In genomic region chr7:65621556-65622201, GRCh38 we compare ENCODE assay signal across 8 cellular contexts.
A peak's percentile ranks its signal among the peaks of the same experiment; 100 is the strongest.
DNase-seq lines count a peak whose midpoint lies in the region; ATAC-seq and TF ChIP-seq lines count a peak whose summit lies in the region.
"Not testable (repeated sequence)": the region's sequence is repeated elsewhere in the genome, so short reads cannot be mapped to it uniquely, and the experiment has no call there.

No MANE protein-coding gene starts in this region.

- TF ChIP-seq EP300 in ovary (IDR thresholded peaks at IDR 0.05) = not testable (repeated sequence)

- not testable (repeated sequence) for H3K4me3 Mint-ChIP-seq in activated CD4-positive, alpha-beta T cell treated with anti-CD3 and anti-CD28 coated beads for 36 hours; brain; type B pancreatic cell

- ATAC-seq in HG02885 (IDR thresholded peaks at IDR 0.05; ENCODE audit: poor library complexity, unreplicated experiment) = peak; percentile 63
- ATAC-seq in activated CD4-positive, alpha-beta T cell treated with anti-CD3 and anti-CD28 coated beads for 36 hours; left cardiac atrium: not testable (repeated sequence)

- H3K9me3 Mint-ChIP-seq in activated CD4-positive, alpha-beta T cell treated with anti-CD3 and anti-CD28 coated beads for 36 hours (ENCODE audit: low read depth); brain; type B pancreatic cell: not testable (repeated sequence)

- TF ChIP-seq CTCF in brain (conservative IDR thresholded peaks at IDR 0.05) (peak; percentile 45 to 68), type B pancreatic cell (conservative IDR thresholded peaks at IDR 0.05) (peak; percentile 80)
- not testable (repeated sequence) for TF ChIP-seq CTCF in ovary (IDR thresholded peaks at IDR 0.05)

- not testable (repeated sequence) for H3K27ac Mint-ChIP-seq in activated CD4-positive, alpha-beta T cell treated with anti-CD3 and anti-CD28 coated beads for 36 hours; brain; type B pancreatic cell

- not testable (repeated sequence) for TF ChIP-seq POLR2A in ovary (IDR thresholded peaks at IDR 0.05)

- not testable (repeated sequence) for H3K36me3 ChIP-seq in ovary

- not testable (repeated sequence) for H3K4me3 ChIP-seq in ovary

- not testable (repeated sequence) for H3K9me3 ChIP-seq in ovary

- WGBS in ovary, 3 donors = 14 to 20% (median 14%) methylated on average over 6 of the region's 6 CpGs

- CTCF ChIA-PET in activated CD4-positive, alpha-beta T cell treated with anti-CD3 and anti-CD28 coated beads for 36 hours (lab: Charles Lee) = not testable (repeated sequence)

- not testable (repeated sequence) for H3K27ac ChIP-seq in ovary

- POLR2A ChIA-PET in activated CD4-positive, alpha-beta T cell treated with anti-CD3 and anti-CD28 coated beads for 36 hours (lab: Charles Lee) = not testable (repeated sequence)

- peak; percentile 20 for DNase-seq in EH (ENCODE audit: low read depth)
- DNase-seq in NCI-H69 (lab: John Stamatoyannopoulos, UW) = peak; percentile 28
- DNase-seq in activated CD4-positive, alpha-beta T cell treated with anti-CD3 and anti-CD28 coated beads for 36 hours = peak; percentile 66
- peak; percentile 32 for DNase-seq in left cardiac atrium
- peak; percentile 10 to 55 (median 39) for DNase-seq in ovary
- not testable (repeated sequence) for DNase-seq in type B pancreatic cell (ENCODE audit: extremely low spot score, unreplicated experiment)

- H3K4me1 Mint-ChIP-seq in activated CD4-positive, alpha-beta T cell treated with anti-CD3 and anti-CD28 coated beads for 36 hours; brain; type B pancreatic cell (ENCODE audit: unreplicated experiment): not testable (repeated sequence)

- not testable (repeated sequence) for H3K27me3 ChIP-seq in ovary

- peaks cover 20% of the 10 kb centered on the region for H3K27me3 Mint-ChIP-seq in activated CD4-positive, alpha-beta T cell treated with anti-CD3 and anti-CD28 coated beads for 36 hours
- H3K27me3 Mint-ChIP-seq in brain = peaks cover 12% of the 10 kb centered on the region
- H3K27me3 Mint-ChIP-seq in type B pancreatic cell = peaks cover 47% of the 10 kb centered on the region

- not testable (repeated sequence) for H3K36me3 Mint-ChIP-seq in activated CD4-positive, alpha-beta T cell treated with anti-CD3 and anti-CD28 coated beads for 36 hours (ENCODE audit: low read depth); brain; type B pancreatic cell

- intact Hi-C loops in activated CD4-positive, alpha-beta T cell treated with anti-CD3 and anti-CD28 coated beads for 36 hours (cut with DNase I, micrococcal nuclease); left cardiac atrium (cut with DNase I); ovary (cut with DNase I): not testable (repeated sequence)

- not testable (repeated sequence) for H3K4me1 ChIP-seq in ovary (ENCODE audit: insufficient read depth)
